ENCODE assay signal across 22 cellular contexts in genomic region chr5:366541-367357, GRCh38. TPM values are rescaled to one million over a fixed set of nuclear protein-coding genes. Genes with fewer than 3 reads are reported as not detected.
DNase-seq lines count a peak whose midpoint lies in the region; ATAC-seq, FAIRE-seq and TF ChIP-seq lines count a peak whose summit lies in the region.
"Had no signal": no experiment of that assay in that cellular context is flagged by ENCODE, and none has a peak within 500 bp of the region (broad histone marks: within the 10 kb centered on the region; RNA-seq: fewer than 3 reads in every experiment).

No MANE protein-coding gene starts in this region.

- CTCF ChIA-PET in activated CD8-positive, alpha-beta T cell treated with anti-CD3 and anti-CD28 coated beads, Interleukin-2, amount 10 ng/mL, durations not matched to agents 7 days and 5 days (lab: Charles Lee): interaction anchor here (0.6 to 1.7 kb wide), 4 partner anchors 18 to 51 kb away, joined by 3 to 5 read pairs (median 4); no protein-coding TSS in a partner anchor
- CTCF ChIA-PET in activated CD8-positive, alpha-beta T cell treated with anti-CD3 and anti-CD28 coated beads for 36 hours (lab: Charles Lee): no interaction called here

- H3K27ac ChIP-seq in ovary: no peak overlapping the region
- H3K27ac ChIP-seq: foreskin keratinocyte, left ventricle myocardium inferior, pancreas, uterus had no signal

- no peaks in the 10 kb centered on the region for H3K36me3 ChIP-seq in ovary
- H3K36me3 ChIP-seq: pancreas, uterus had no signal

- intact Hi-C loops in activated CD8-positive, alpha-beta T cell treated with anti-CD3 and anti-CD28 coated beads for 36 hours (cut with micrococcal nuclease): no loop called here
- intact Hi-C loops in ovary (cut with DNase I): no loop called here

- 89 to 95% (median 93%) methylated on average over 18 of the region's 18 CpGs for WGBS in ovary, 3 donors

- ATAC-seq in activated CD8-positive, alpha-beta T cell treated with anti-CD3 and anti-CD28 coated beads, Interleukin-2, amount 10 ng/mL, durations not matched to agents 7 days and 5 days: no peak
- no peak for ATAC-seq in activated CD8-positive, alpha-beta T cell treated with anti-CD3 and anti-CD28 coated beads for 36 hours
- no peak for ATAC-seq in stimulated activated memory B cell treated with anti-CD40 and anti-IgM and Interleukin-4, amounts not matched to agents 10 μg/mL and 1 μg/mL and 100 μg/mL, for 72 hours
- no peak for ATAC-seq in HG03342 (IDR thresholded peaks at IDR 0.05; ENCODE audit: unreplicated experiment)
- ATAC-seq: foreskin keratinocyte; pancreas; stimulated activated naive CD8-positive, alpha-beta T cell treated with anti-CD3 and anti-CD28 coated beads, Interleukin-15, amount 100 ng/mL, for 72 hours had no signal

- no peak for TF ChIP-seq CTCF in activated CD8-positive, alpha-beta T cell treated with anti-CD3 and anti-CD28 coated beads for 36 hours (IDR thresholded peaks at IDR 0.05)
- TF ChIP-seq CTCF in ovary (IDR thresholded peaks at IDR 0.05): no peak

- H3K4me3 ChIP-seq in ovary: no peak overlapping the region
- H3K4me3 ChIP-seq: left ventricle myocardium inferior, pancreas, uterus had no signal

- FAIRE-seq in HTR-8/SVneo (lab: Jason Lieb, UNC): peak; percentile 20
- FAIRE-seq: endometrium, GM12892, pancreas had no signal

- no peak for TF ChIP-seq EP300 in ovary (IDR thresholded peaks at IDR 0.05)

- peaks cover 7% of the 10 kb centered on the region for H3K4me1 ChIP-seq in ovary (ENCODE audit: insufficient read depth)
- H3K4me1 ChIP-seq: Caco-2, foreskin keratinocyte, pancreas, uterus had no signal

- no peak overlapping the region for H3K4me3 Mint-ChIP-seq in activated CD8-positive, alpha-beta T cell treated with anti-CD3 and anti-CD28 coated beads, Interleukin-2, amount 10 ng/mL, durations not matched to agents 7 days and 5 days
- no peak overlapping the region for H3K4me3 Mint-ChIP-seq in activated CD8-positive, alpha-beta T cell treated with anti-CD3 and anti-CD28 coated beads for 36 hours
- no peak overlapping the region for H3K4me3 Mint-ChIP-seq in stimulated activated memory B cell treated with anti-CD40 and anti-IgM and Interleukin-4, amounts not matched to agents 10 μg/mL and 1 μg/mL and 100 μg/mL, for 72 hours
- H3K4me3 Mint-ChIP-seq: activated B cell treated with CpG ODN at 0.5 μM for 24 hours; stimulated activated naive CD8-positive, alpha-beta T cell treated with anti-CD3 and anti-CD28 coated beads, Interleukin-15, amount 100 ng/mL, for 72 hours had no signal

- POLR2A ChIA-PET in activated CD8-positive, alpha-beta T cell treated with anti-CD3 and anti-CD28 coated beads, Interleukin-2, amount 10 ng/mL, durations not matched to agents 7 days and 5 days (lab: Charles Lee): interaction anchor here (0.6 kb wide), 1 partner anchor 13 kb away, joined by 3 read pairs; no protein-coding TSS in a partner anchor
- POLR2A ChIA-PET in activated CD8-positive, alpha-beta T cell treated with anti-CD3 and anti-CD28 coated beads for 36 hours (lab: Charles Lee): interaction anchor here (0.8 to 1.3 kb wide), 4 partner anchors 13 to 21 kb away, joined by 3 to 4 read pairs (median 4); no protein-coding TSS in a partner anchor

- peak overlapping the region; percentile 26 for H3K27ac Mint-ChIP-seq in activated CD8-positive, alpha-beta T cell treated with anti-CD3 and anti-CD28 coated beads, Interleukin-2, amount 10 ng/mL, durations not matched to agents 7 days and 5 days
- H3K27ac Mint-ChIP-seq in activated CD8-positive, alpha-beta T cell treated with anti-CD3 and anti-CD28 coated beads for 36 hours: no peak overlapping the region
- peak overlapping the region; percentile 96 for H3K27ac Mint-ChIP-seq in stimulated activated memory B cell treated with anti-CD40 and anti-IgM and Interleukin-4, amounts not matched to agents 10 μg/mL and 1 μg/mL and 100 μg/mL, for 72 hours
- H3K27ac Mint-ChIP-seq: activated B cell treated with CpG ODN at 0.5 μM for 24 hours; stimulated activated naive CD8-positive, alpha-beta T cell treated with anti-CD3 and anti-CD28 coated beads, Interleukin-15, amount 100 ng/mL, for 72 hours had no signal

- H3K9me3 Mint-ChIP-seq in activated CD8-positive, alpha-beta T cell treated with anti-CD3 and anti-CD28 coated beads, Interleukin-2, amount 10 ng/mL, durations not matched to agents 7 days and 5 days (ENCODE audit: insufficient read depth): peaks cover 17% of the 10 kb centered on the region
- peaks cover 6% of the 10 kb centered on the region for H3K9me3 Mint-ChIP-seq in activated CD8-positive, alpha-beta T cell treated with anti-CD3 and anti-CD28 coated beads for 36 hours
- H3K9me3 Mint-ChIP-seq in stimulated activated memory B cell treated with anti-CD40 and anti-IgM and Interleukin-4, amounts not matched to agents 10 μg/mL and 1 μg/mL and 100 μg/mL, for 72 hours: peaks cover 8% of the 10 kb centered on the region

- no peak for TF ChIP-seq POLR2A in ovary (IDR thresholded peaks at IDR 0.05)

- no peaks in the 10 kb centered on the region for H3K9me3 ChIP-seq in ovary
- H3K9me3 ChIP-seq: pancreas, uterus had no signal

- no peaks in the 10 kb centered on the region for H3K27me3 Mint-ChIP-seq in activated CD8-positive, alpha-beta T cell treated with anti-CD3 and anti-CD28 coated beads, Interleukin-2, amount 10 ng/mL, durations not matched to agents 7 days and 5 days (ENCODE audit: low read depth)
- H3K27me3 Mint-ChIP-seq in activated CD8-positive, alpha-beta T cell treated with anti-CD3 and anti-CD28 coated beads for 36 hours: no peaks in the 10 kb centered on the region
- H3K27me3 Mint-ChIP-seq in stimulated activated memory B cell treated with anti-CD40 and anti-IgM and Interleukin-4, amounts not matched to agents 10 μg/mL and 1 μg/mL and 100 μg/mL, for 72 hours: peaks cover 21% of the 10 kb centered on the region
- H3K27me3 Mint-ChIP-seq: stimulated activated naive CD8-positive, alpha-beta T cell treated with anti-CD3 and anti-CD28 coated beads, Interleukin-15, amount 100 ng/mL, for 72 hours had no signal

- H3K27me3 ChIP-seq in ovary: no peaks in the 10 kb centered on the region
- H3K27me3 ChIP-seq: pancreas, uterus had no signal

- H3K36me3 Mint-ChIP-seq in activated CD8-positive, alpha-beta T cell treated with anti-CD3 and anti-CD28 coated beads, Interleukin-2, amount 10 ng/mL, durations not matched to agents 7 days and 5 days (ENCODE audit: low read depth): peaks cover 75% of the 10 kb centered on the region
- H3K36me3 Mint-ChIP-seq in activated CD8-positive, alpha-beta T cell treated with anti-CD3 and anti-CD28 coated beads for 36 hours (ENCODE audit: low read depth): peaks cover 69% of the 10 kb centered on the region
- H3K36me3 Mint-ChIP-seq in stimulated activated memory B cell treated with anti-CD40 and anti-IgM and Interleukin-4, amounts not matched to agents 10 μg/mL and 1 μg/mL and 100 μg/mL, for 72 hours: peaks cover 88% of the 10 kb centered on the region

- peaks cover 49% of the 10 kb centered on the region for H3K4me1 Mint-ChIP-seq in activated CD8-positive, alpha-beta T cell treated with anti-CD3 and anti-CD28 coated beads, Interleukin-2, amount 10 ng/mL, durations not matched to agents 7 days and 5 days (ENCODE audit: low read depth)
- H3K4me1 Mint-ChIP-seq in activated CD8-positive, alpha-beta T cell treated with anti-CD3 and anti-CD28 coated beads for 36 hours (ENCODE audit: low read depth): peaks cover 33% of the 10 kb centered on the region
- H3K4me1 Mint-ChIP-seq in stimulated activated memory B cell treated with anti-CD40 and anti-IgM and Interleukin-4, amounts not matched to agents 10 μg/mL and 1 μg/mL and 100 μg/mL, for 72 hours: peaks cover 44% of the 10 kb centered on the region

- DNase-seq in activated CD8-positive, alpha-beta T cell treated with anti-CD3 and anti-CD28 coated beads, Interleukin-2, amount 10 ng/mL, durations not matched to agents 7 days and 5 days: peak; percentile 15
- DNase-seq in activated CD8-positive, alpha-beta T cell treated with anti-CD3 and anti-CD28 coated beads for 36 hours: no peak
- DNase-seq in HTR-8/SVneo (ENCODE audit: insufficient read length, low spot score) (no peak), epidermal melanocyte (ENCODE audit: insufficient read length, low spot score) (peak; percentile 8), DMS114 treated with DMSO at 0.1 percent for 48 hours (lab: John Stamatoyannopoulos, UW; ENCODE audit: unreplicated experiment) (no peak), ovary (no peak)
- DNase-seq: activated B cell treated with CpG ODN at 0.5 μM for 24 hours; caudate nucleus; foreskin keratinocyte; Karpas-422; left ventricle myocardium inferior; NCI-H1436; NK-92 treated with Interleukin-12 subunit alpha and Interleukin-12 subunit beta, amount 100 ng/mL, for 24 hours; pancreas; RPMI8226; uterus had no signal

RNA-seq across cellular contexts. Expression of gene AHRR, which starts 45.2 kb away (rescaled TPM):
- 10 to 100 TPM; 56.1 to 57.2 TPM for total RNA-seq in activated CD8-positive, alpha-beta T cell treated with anti-CD3 and anti-CD28 coated beads, Interleukin-2, amount 10 ng/mL, durations not matched to agents 7 days and 5 days
- total RNA-seq in activated CD8-positive, alpha-beta T cell treated with anti-CD3 and anti-CD28 coated beads for 36 hours: 10 to 100 TPM; 26.3 to 27.9 TPM
- total RNA-seq in ovary: 10 to 100 TPM in 1 of 7 donors, 1 to 10 TPM in 5, under 1 TPM in 1; 0.72 to 14.9 (median 2.0) TPM
- polyA plus RNA-seq in ovary: 1 to 10 TPM in 1 of 2 donors, under 1 TPM in 1; 0.77 to 2.1 TPM

Comparison
In these comparisons a context has a peak if more than half of its experiments do, and no peak if none do; other contexts are left out.
1. DNase-seq: peak in activated CD8-positive, alpha-beta T cell treated with anti-CD3 and anti-CD28 coated beads, Interleukin-2, amount 10 ng/mL, durations not matched to agents 7 days and 5 days (single experiment) and epidermal melanocyte (single experiment); none in activated CD8-positive, alpha-beta T cell treated with anti-CD3 and anti-CD28 coated beads for 36 hours (single experiment), HTR-8/SVneo (single experiment), DMS114 treated with DMSO at 0.1 percent for 48 hours (single experiment) and ovary (0 of 5).